In genomic region chr17:33647976-33648375, GRCh38 we compare ENCODE assay signal across 9 cellular contexts.
DNase-seq lines count a peak whose midpoint lies in the region; ATAC-seq, FAIRE-seq and TF ChIP-seq lines count a peak whose summit lies in the region.
"Had no signal": no experiment of that assay in that cellular context is flagged by ENCODE, and none has a peak within 500 bp of the region (broad histone marks: within the 10 kb centered on the region; RNA-seq: fewer than 3 reads in every experiment).

No MANE protein-coding gene starts in this region.

- no peak for TF ChIP-seq POLR2A in heart left ventricle (IDR thresholded peaks at IDR 0.05)
- no peak for TF ChIP-seq POLR2A in GM12891 (IDR thresholded peaks at IDR 0.05; ENCODE audit: low read depth, low read length)

- H3K27ac ChIP-seq in heart left ventricle: no peak overlapping the region
- H3K27ac ChIP-seq in VCaP: no peak overlapping the region
- no peak overlapping the region for H3K27ac ChIP-seq in upper lobe of right lung

- ATAC-seq in heart left ventricle (no peak), Right ventricle myocardium superior (ENCODE audit: poor library complexity) (no peak), upper lobe of right lung (peak; percentile 55)
- ATAC-seq in stimulated activated naive B cell treated with anti-CD40 and anti-IgM and Interleukin-4, amounts not matched to agents 10 μg/mL and 1 μg/mL and 100 μg/mL, for 72 hours (replicated peaks): no peak

- no peaks in the 10 kb centered on the region for H3K36me3 Mint-ChIP-seq in stimulated activated naive B cell treated with anti-CD40 and anti-IgM and Interleukin-4, amounts not matched to agents 10 μg/mL and 1 μg/mL and 100 μg/mL, for 72 hours

- H3K9me3 Mint-ChIP-seq in stimulated activated naive B cell treated with anti-CD40 and anti-IgM and Interleukin-4, amounts not matched to agents 10 μg/mL and 1 μg/mL and 100 μg/mL, for 72 hours: no peaks in the 10 kb centered on the region
- H3K9me3 Mint-ChIP-seq: activated B cell treated with CpG ODN at 0.5 μM for 24 hours had no signal

- H3K4me1 ChIP-seq in heart left ventricle (peaks cover 0 to 8% (median 0%) of the 10 kb centered on the region in 12 donors), upper lobe of right lung (no peaks in the 10 kb centered on the region)

- TF ChIP-seq CTCF in heart left ventricle (IDR thresholded peaks at IDR 0.05) (peak in 9 of 12 donors; percentile 12 to 52 (median 35)), VCaP (conservative IDR thresholded peaks at IDR 0.05) (peak; percentile 99), upper lobe of right lung (IDR thresholded peaks at IDR 0.05) (peak; percentile 51)

- H3K4me3 ChIP-seq in heart left ventricle (no peak overlapping the region), upper lobe of right lung (no peak overlapping the region)

- no peak for FAIRE-seq in GM12891 (lab: Jason Lieb, UNC)

- H3K27me3 ChIP-seq in heart left ventricle (peaks cover 0 to 25% (median 3%) of the 10 kb centered on the region in 9 donors), upper lobe of right lung (peaks cover 4% of the 10 kb centered on the region)

- no peaks in the 10 kb centered on the region for H3K4me1 Mint-ChIP-seq in stimulated activated naive B cell treated with anti-CD40 and anti-IgM and Interleukin-4, amounts not matched to agents 10 μg/mL and 1 μg/mL and 100 μg/mL, for 72 hours
- H3K4me1 Mint-ChIP-seq: activated B cell treated with CpG ODN at 0.5 μM for 24 hours had no signal

- DNase-seq in heart left ventricle: no peak
- no peak for DNase-seq in Right ventricle myocardium superior
- DNase-seq in islet precursor cell: peak; percentile 75
- DNase-seq in upper lobe of right lung: no peak
- no peak for DNase-seq in stimulated activated CD4-positive, alpha-beta T cell treated with anti-CD3 and anti-CD28 coated beads, Interleukin-12 subunit alpha, Interleukin-12 subunit beta, amount 100 ng/mL, for 4 hours
- no peak for DNase-seq in GM12891 (ENCODE audit: insufficient read length, low spot score)
- DNase-seq in stimulated activated naive B cell treated with anti-CD40 and anti-IgM and Interleukin-4, amounts not matched to agents 10 μg/mL and 1 μg/mL and 100 μg/mL, for 72 hours: no peak
- DNase-seq: activated B cell treated with CpG ODN at 0.5 μM for 24 hours had no signal

- H3K36me3 ChIP-seq in heart left ventricle (no peaks in the 10 kb centered on the region), upper lobe of right lung (no peaks in the 10 kb centered on the region)

- WGBS in heart left ventricle, 4 donors: 56 to 74% (median 63%) methylated on average over 2 of the region's 2 CpGs

- H3K27ac Mint-ChIP-seq in stimulated activated naive B cell treated with anti-CD40 and anti-IgM and Interleukin-4, amounts not matched to agents 10 μg/mL and 1 μg/mL and 100 μg/mL, for 72 hours: no peak overlapping the region
- H3K27ac Mint-ChIP-seq: activated B cell treated with CpG ODN at 0.5 μM for 24 hours had no signal

- H3K4me3 Mint-ChIP-seq in stimulated activated naive B cell treated with anti-CD40 and anti-IgM and Interleukin-4, amounts not matched to agents 10 μg/mL and 1 μg/mL and 100 μg/mL, for 72 hours: no peak overlapping the region
- H3K4me3 Mint-ChIP-seq: activated B cell treated with CpG ODN at 0.5 μM for 24 hours had no signal

- intact Hi-C loops in heart left ventricle (cut with DNase I): loop anchor here in 1 of 10 donors (10.0 kb wide), 1 partner anchor 123 kb away; no protein-coding TSS in a partner anchor
- intact Hi-C loops in Right ventricle myocardium superior (cut with DNase I): no loop called here
- intact Hi-C loops in upper lobe of right lung (cut with DNase I): no loop called here

- H3K27me3 Mint-ChIP-seq in stimulated activated naive B cell treated with anti-CD40 and anti-IgM and Interleukin-4, amounts not matched to agents 10 μg/mL and 1 μg/mL and 100 μg/mL, for 72 hours: peaks cover 9 to 22% of the 10 kb centered on the region in 2 donors

- H3K9me3 ChIP-seq in heart left ventricle: no peaks in the 10 kb centered on the region
- H3K9me3 ChIP-seq in upper lobe of right lung: no peaks in the 10 kb centered on the region

TF ChIP-seq in GM12891, 5 proteins besides CTCF, POLR2A, EP300 and RAD21:
- no peak for TF ChIP-seq TAF1 (IDR thresholded peaks at IDR 0.05; ENCODE audit: low read depth, low read length)

Comparison
In these comparisons a context has a peak if more than half of its experiments do, and no peak if none do; other contexts are left out.
1. CTCF ChIP-seq: peak in every context shown above with its lines; median percentile 99 in VCaP; 51 in upper lobe of right lung; 35 in heart left ventricle.